8 cellular contexts compared by ENCODE assay signal in the genomic region with DNA sequence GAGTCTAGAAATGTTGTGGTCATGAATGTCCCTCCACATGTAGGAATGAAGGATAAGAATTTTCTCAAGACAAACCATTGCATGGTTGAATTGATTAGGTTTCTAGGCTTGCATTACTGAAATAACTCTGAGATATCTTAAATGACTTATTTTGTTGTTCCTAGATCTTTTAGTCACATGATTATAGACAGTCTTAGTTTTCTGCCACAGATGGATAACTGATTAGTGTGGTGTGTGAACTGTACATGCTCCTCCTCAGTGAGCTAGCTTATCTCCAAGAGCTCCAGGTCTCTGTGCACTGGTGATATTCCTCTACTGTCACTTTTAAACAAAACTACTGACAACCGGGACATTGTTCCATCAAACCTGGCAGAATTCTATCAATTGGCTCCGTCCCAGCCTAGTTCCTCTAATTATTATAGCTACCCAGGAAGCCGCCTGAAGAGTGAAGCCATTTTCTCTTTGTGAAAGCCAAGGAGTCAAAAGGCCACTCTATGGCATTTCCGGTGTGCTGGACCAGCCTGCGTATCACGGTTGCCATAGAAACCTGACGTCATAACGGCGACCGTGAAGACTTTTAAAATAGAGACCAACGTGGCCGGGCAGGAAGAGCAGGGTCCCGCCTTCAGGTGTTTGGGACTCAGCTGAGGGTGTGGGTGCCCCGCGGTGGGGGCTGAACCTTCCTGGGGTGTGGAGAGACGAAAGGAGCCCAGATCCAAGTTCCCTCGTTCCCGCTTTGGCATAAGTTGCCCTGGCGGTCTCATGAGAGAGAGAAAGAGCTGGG. TPM values are rescaled to one million over a fixed set of nuclear protein-coding genes. Genes with fewer than 3 reads are reported as not detected.
DNase-seq lines count a peak whose midpoint lies in the region; ATAC-seq lines count a peak whose summit lies in the region.

No MANE protein-coding gene starts in this region.

- H3K4me1 ChIP-seq in NT2/D1 (ENCODE audit: insufficient read depth, insufficient read length), result no peaks in the 10 kb centered on the region

- H3K27me3 Mint-ChIP-seq in activated naive CD8-positive, alpha-beta T cell, result peaks cover 1% of the 10 kb centered on the region

- DNase-seq in COR-L47 (lab: John Stamatoyannopoulos, UW) (peak; percentile 29), NT2/D1 (ENCODE audit: low read depth, low spot score) (peak; percentile 91), left cardiac atrium (peak; percentile 73), pons (ENCODE audit: low spot score) (peak; percentile 39), GDM1 (lab: John Stamatoyannopoulos, UW) (no peak)

- H3K36me3 ChIP-seq in NT2/D1 (ENCODE audit: insufficient read depth, insufficient read length, low read length), result peaks cover 14% of the 10 kb centered on the region

- no peaks in the 10 kb centered on the region for H3K36me3 Mint-ChIP-seq in activated naive CD8-positive, alpha-beta T cell

- H3K4me1 Mint-ChIP-seq in activated naive CD8-positive, alpha-beta T cell (ENCODE audit: low read depth), result peaks cover 7% of the 10 kb centered on the region

- intact Hi-C loops in left cardiac atrium (cut with DNase I), result no loop called here

- H3K4me3 ChIP-seq in NT2/D1 (ENCODE audit: insufficient read length, low read depth), result peak overlapping the region; percentile 60

- H3K27me3 ChIP-seq in NT2/D1 (ENCODE audit: insufficient read depth, insufficient read length), result no peaks in the 10 kb centered on the region

- no peaks in the 10 kb centered on the region for H3K9me3 ChIP-seq in NT2/D1 (ENCODE audit: insufficient read depth, low read length)

- peak overlapping the region; percentile 73 for H3K9ac ChIP-seq in NT2/D1 (ENCODE audit: insufficient read length, low read depth)

- peak; percentile 99 for ATAC-seq in GM19452 (IDR thresholded peaks at IDR 0.05; ENCODE audit: unreplicated experiment)
- ATAC-seq in HG03457 (IDR thresholded peaks at IDR 0.05; ENCODE audit: unreplicated experiment), result peak; percentile 95
- ATAC-seq in left cardiac atrium, result peak; percentile 86 to 89

- H3K4me3 Mint-ChIP-seq in activated naive CD8-positive, alpha-beta T cell, result peak overlapping the region; percentile 82

- no peaks in the 10 kb centered on the region for H3K9me3 Mint-ChIP-seq in activated naive CD8-positive, alpha-beta T cell (ENCODE audit: low read depth)

- H3K27ac Mint-ChIP-seq in activated naive CD8-positive, alpha-beta T cell, result peak overlapping the region; percentile 68

RNA-seq across cellular contexts. Expression of a gene that starts 28.1 kb away (rescaled TPM):
- 100 to 1,000 TPM; 147 to 168 TPM for total RNA-seq in left cardiac atrium

RNA-seq across cellular contexts. Expression of a gene that starts 48.1 kb away (rescaled TPM):
- 10 to 100 TPM; 28.6 to 42.1 TPM for total RNA-seq in left cardiac atrium
